ENCODE assay signal across 9 cellular contexts in genomic region chr7:118531566-118531965, GRCh38.
"Had no signal": no experiment of that assay in that cellular context is flagged by ENCODE, and none has a peak within 500 bp of the region (broad histone marks: within the 10 kb centered on the region; RNA-seq: fewer than 3 reads in every experiment).

No MANE protein-coding gene starts in this region.

- H3K4me2 ChIP-seq: GM23338, KMS-11 had no signal

- ATAC-seq: GM23338 had no signal

- DNase-seq: H9, HCEC 1CT, IMR-90, KBM-7 had no signal

- H3K4me3 ChIP-seq: GM23338 had no signal

- H3K9ac ChIP-seq: KMS-11 had no signal

- FAIRE-seq: H1, H54, HTR-8/SVneo had no signal

- H3K27ac ChIP-seq: KMS-11 had no signal

- H2AFZ ChIP-seq: GM23338 had no signal
